8 cellular contexts compared by ENCODE assay signal in the genomic region with DNA sequence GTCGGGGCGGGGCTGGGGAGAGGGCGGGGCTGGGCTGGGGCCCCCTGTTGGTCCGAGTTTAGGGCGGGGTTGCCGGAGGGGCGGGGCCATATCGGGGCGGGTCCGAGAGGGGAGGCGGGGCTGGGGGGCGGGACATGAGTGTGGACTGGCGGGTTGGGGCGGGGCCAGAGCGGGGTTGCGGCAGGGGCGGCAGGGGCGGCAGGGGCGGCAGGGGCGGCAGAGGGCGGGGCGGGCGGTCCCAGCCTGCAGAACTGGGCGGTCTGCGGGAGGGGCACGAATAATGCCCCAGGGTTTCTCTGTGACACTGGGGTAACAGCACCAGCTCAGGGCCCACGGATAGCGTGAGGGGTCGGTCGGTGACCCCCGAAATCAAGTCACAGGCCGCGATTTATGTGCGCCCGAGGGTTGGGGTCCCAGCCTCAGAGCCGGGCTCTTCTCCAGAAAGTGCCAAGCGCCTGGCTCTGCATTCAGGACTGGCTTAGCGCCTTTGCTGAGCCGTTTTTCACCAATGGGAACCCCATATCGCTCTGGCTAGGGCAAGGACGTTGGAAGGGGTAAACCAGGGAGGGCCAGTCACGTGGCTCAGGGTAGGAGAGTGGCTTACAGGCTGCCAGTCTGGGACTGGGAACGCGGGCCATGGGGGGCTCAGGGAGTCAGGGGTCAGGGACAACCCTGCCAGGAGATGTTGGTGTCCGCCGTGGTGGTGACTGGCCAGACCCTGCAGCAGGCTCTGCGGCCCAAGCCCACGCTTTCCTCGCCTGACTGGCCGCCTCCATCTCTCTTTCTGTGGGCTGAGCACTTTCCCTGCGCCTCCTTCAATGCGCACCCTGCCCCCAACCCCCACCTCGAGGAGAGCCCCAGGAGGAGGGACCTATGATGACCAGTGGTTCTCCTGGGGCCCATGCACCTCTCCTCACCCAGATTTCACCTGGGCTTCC. TPM values are rescaled to one million over a fixed set of nuclear protein-coding genes. Genes with fewer than 3 reads are reported as not detected.
A peak's percentile ranks its signal among the peaks of the same experiment; 100 is the strongest.
DNase-seq lines count a peak whose midpoint lies in the region; TF ChIP-seq lines count a peak whose summit lies in the region.

No MANE protein-coding gene starts in this region.

- no TSS peak for BruUV-seq in MCF 10A (replicated peaks; lab: Mats Ljungman, UMichigan)

- CTCF ChIA-PET in MCF 10A (lab: Yijun Ruan, JAX): interaction anchor here (0.6 kb wide), 1 partner anchor 110 kb away, joined by 3 read pairs; a partner anchor contains a TSS

- H3K4me2 ChIP-seq in smooth muscle cell: peak overlapping the region; percentile 89

- H4K20me1 ChIP-seq in smooth muscle cell (ENCODE audit: low read depth): peaks cover 11% of the 10 kb centered on the region

- intact Hi-C loops in MCF 10A (cut with micrococcal nuclease): loop anchor here (2.0 kb wide), 1 partner anchor 45 kb away; no protein-coding TSS in a partner anchor

- peak overlapping the region; percentile 88 for H3K27ac ChIP-seq in smooth muscle cell (ENCODE audit: low read depth)

- no peaks in the 10 kb centered on the region for H3K27me3 ChIP-seq in smooth muscle cell (ENCODE audit: low read depth)

- no peaks in the 10 kb centered on the region for H3K36me3 ChIP-seq in smooth muscle cell (ENCODE audit: low read depth)

- H3K4me1 Mint-ChIP-seq in MCF 10A (ENCODE audit: insufficient read depth, unreplicated experiment): no peaks in the 10 kb centered on the region

- H3K9ac ChIP-seq in smooth muscle cell (ENCODE audit: low read depth): peak overlapping the region; percentile 67

- peaks cover 14% of the 10 kb centered on the region for H3K4me1 ChIP-seq in smooth muscle cell (ENCODE audit: low read depth)

- peaks cover 13% of the 10 kb centered on the region for H3F3A ChIP-seq in smooth muscle cell (ENCODE audit: low read depth)

- POLR2A ChIA-PET in MCF 10A (lab: Yijun Ruan, JAX): interaction anchor here (0.7 to 4.0 kb wide), 18 partner anchors 8 to 213 kb away, joined by 3 to 43 read pairs (median 7); a partner anchor contains a TSS

- no peaks in the 10 kb centered on the region for H3K9me3 ChIP-seq in smooth muscle cell (replicated peaks; ENCODE audit: low read depth)

- no peaks in the 10 kb centered on the region for H3K27me3 Mint-ChIP-seq in MCF 10A (ENCODE audit: insufficient read depth, unreplicated experiment)

- H3K9me3 Mint-ChIP-seq in MCF 10A (ENCODE audit: unreplicated experiment): no peaks in the 10 kb centered on the region

- peak overlapping the region; percentile 94 for H3K27ac Mint-ChIP-seq in MCF 10A (ENCODE audit: low read depth, unreplicated experiment)

- H3K79me2 ChIP-seq in smooth muscle cell (ENCODE audit: low read depth): peaks cover 10% of the 10 kb centered on the region

- H3K4me3 ChIP-seq in smooth muscle cell: peak overlapping the region; percentile 99

- peak overlapping the region; percentile 91 for H3K4me3 Mint-ChIP-seq in MCF 10A (ENCODE audit: unreplicated experiment)

- H2AFZ ChIP-seq in smooth muscle cell (ENCODE audit: low read depth): peak overlapping the region; percentile 93

- H3K36me3 Mint-ChIP-seq in MCF 10A (ENCODE audit: insufficient read depth, unreplicated experiment): peaks cover 11% of the 10 kb centered on the region

- TF ChIP-seq CTCF in MCF 10A (IDR thresholded peaks at IDR 0.05; ENCODE audit: unreplicated experiment): no peak
- no peak for TF ChIP-seq CTCF in smooth muscle cell (IDR thresholded peaks at IDR 0.05; ENCODE audit: borderline replicate concordance, insufficient read depth, poor library complexity, severe bottlenecking)

- WGBS in smooth muscle cell (ENCODE audit: low lambda C conversion rate): 39% methylated on average over 27 of the region's 53 CpGs

- DNase-seq in CD1c-positive myeloid dendritic cell (ENCODE audit: extremely low spot score): peak; percentile 92
- peak; percentile 89 for DNase-seq in HK-2 (ENCODE audit: unreplicated experiment)
- peak; percentile 94 for DNase-seq in UCSD-AML1 (lab: John Stamatoyannopoulos, UW; ENCODE audit: unreplicated experiment)
- DNase-seq in MCF 10A (ENCODE audit: unreplicated experiment): peak; percentile 91
- peak; percentile 93 for DNase-seq in iPS-NIHi11 (ENCODE audit: low spot score)
- DNase-seq in smooth muscle cell (lab: John Stamatoyannopoulos, UW; ENCODE audit: unreplicated experiment): peak; percentile 99
- no peak for DNase-seq in NCI-H510A treated with DMSO at 0.1 percent for 48 hours (lab: John Stamatoyannopoulos, UW)
- DNase-seq in NOMO-1 treated with DMSO at 0.1 percent for 48 hours (lab: John Stamatoyannopoulos, UW; ENCODE audit: unreplicated experiment): no peak

RNA-seq across cellular contexts. Expression of a gene that starts 1.2 kb away (rescaled TPM):
- total RNA-seq in MCF 10A (2022) (104 and 106 TPM in 2 replicates), smooth muscle cell (134 and 158 TPM in 2 replicates)
- polyA plus RNA-seq in smooth muscle cell: 227 and 238 TPM in 2 replicates

RNA-seq across cellular contexts. Expression of a gene that starts 4.3 kb away (rescaled TPM):
- total RNA-seq in MCF 10A (2022) (43.6 and 44.6 TPM in 2 replicates), smooth muscle cell (7.7 and 11.9 TPM in 2 replicates)
- polyA plus RNA-seq in smooth muscle cell: 34.7 and 45.8 TPM in 2 replicates

RNA-seq across cellular contexts. Expression of a gene that starts 6.6 kb away (rescaled TPM):
- 0.14 and 0.17 TPM in 2 replicates for total RNA-seq in MCF 10A (2022)
- 1.5 TPM in 1 of 2 replicates, not detected in the other for total RNA-seq in smooth muscle cell
- 0.77 and 0.83 TPM in 2 replicates for polyA plus RNA-seq in smooth muscle cell

RNA-seq across cellular contexts. Expression of a gene that starts 11.8 kb away (rescaled TPM):
- total RNA-seq in MCF 10A (2022) (40.4 and 47.9 TPM in 2 replicates), smooth muscle cell (6.8 and 8.4 TPM in 2 replicates)
- polyA plus RNA-seq in smooth muscle cell: 10.4 and 24.6 TPM in 2 replicates

RNA-seq across cellular contexts. Expression of a gene that starts 30.6 kb away (rescaled TPM):
- total RNA-seq in MCF 10A (2022) (110 and 118 TPM in 2 replicates), smooth muscle cell (41.4 and 44.5 TPM in 2 replicates)
- 148 and 152 TPM in 2 replicates for polyA plus RNA-seq in smooth muscle cell

Comparison
In these comparisons a context has a peak if more than half of its experiments do, and no peak if none do; other contexts are left out.
1. DNase-seq: peak in CD1c-positive myeloid dendritic cell (single experiment), HK-2 (single experiment), UCSD-AML1 (single experiment), MCF 10A (single experiment), iPS-NIHi11 (single experiment) and smooth muscle cell (single experiment); none in NCI-H510A treated with DMSO at 0.1 percent for 48 hours (single experiment) and NOMO-1 treated with DMSO at 0.1 percent for 48 hours (single experiment).